9 cellular contexts compared by ENCODE assay signal in genomic region chr13:89925107-89925506, GRCh38.
DNase-seq lines count a peak whose midpoint lies in the region; TF ChIP-seq lines count a peak whose summit lies in the region.
"Had no signal": no experiment of that assay in that cellular context is flagged by ENCODE, and none has a peak within 500 bp of the region (broad histone marks: within the 10 kb centered on the region; RNA-seq: fewer than 3 reads in every experiment).

No MANE protein-coding gene starts in this region.

- TF ChIP-seq CTCF in endothelial cell (IDR thresholded peaks at IDR 0.05; ENCODE audit: unreplicated experiment) = peak; percentile 36

- H3K27ac Mint-ChIP-seq in endothelial cell (ENCODE audit: unreplicated experiment) = no peak overlapping the region

- peaks cover 2% of the 10 kb centered on the region for H3K4me1 Mint-ChIP-seq in endothelial cell (ENCODE audit: unreplicated experiment)

- no peaks in the 10 kb centered on the region for H3K27me3 Mint-ChIP-seq in endothelial cell (ENCODE audit: unreplicated experiment)

- intact Hi-C loops in cardiac septum (cut with DNase I) = no loop called here

- peak; percentile 50 for DNase-seq in NCI-H510A treated with DMSO at 0.1 percent for 48 hours (lab: John Stamatoyannopoulos, UW)
- no peak for DNase-seq in NCI-H510A (lab: John Stamatoyannopoulos, UW)
- peak; percentile 18 for DNase-seq in NCI-H226
- peak; percentile 37 for DNase-seq in endothelial cell (ENCODE audit: low spot score)
- peak; percentile 40 for DNase-seq in renal cortical epithelial cell (ENCODE audit: low read depth)
- DNase-seq in effector CD8-positive, alpha-beta T cell (lab: John Stamatoyannopoulos, UW) = no peak
- DNase-seq in cerebellum (ENCODE audit: low spot score) = no peak
- DNase-seq in cardiac septum (ENCODE audit: low spot score) = no peak
- DNase-seq: upper lobe of left lung had no signal

- no peaks in the 10 kb centered on the region for H3K36me3 Mint-ChIP-seq in endothelial cell (ENCODE audit: low read depth, unreplicated experiment)

- no peak overlapping the region for H3K4me3 Mint-ChIP-seq in endothelial cell (ENCODE audit: unreplicated experiment)

- no peaks in the 10 kb centered on the region for H3K9me3 Mint-ChIP-seq in endothelial cell (ENCODE audit: unreplicated experiment)

Comparison
In these comparisons a context has a peak if more than half of its experiments do, and no peak if none do; other contexts are left out.
1. DNase-seq: peak in NCI-H510A treated with DMSO at 0.1 percent for 48 hours (single experiment), NCI-H226 (single experiment), endothelial cell (single experiment) and renal cortical epithelial cell (single experiment); none in NCI-H510A (single experiment), effector CD8-positive, alpha-beta T cell (single experiment), cerebellum (single experiment) and cardiac septum (single experiment).